Comparison of ENCODE assay signal across 8 cellular contexts in genomic region chr6:138970856-138971425, GRCh38. TPM values are rescaled to one million over a fixed set of nuclear protein-coding genes. Genes with fewer than 3 reads are reported as not detected.
A peak's percentile ranks its signal among the peaks of the same experiment; 100 is the strongest.
DNase-seq lines count a peak whose midpoint lies in the region; ATAC-seq and TF ChIP-seq lines count a peak whose summit lies in the region.

No MANE protein-coding gene starts in this region.

- ATAC-seq in HG03060 (IDR thresholded peaks at IDR 0.05; ENCODE audit: low read depth, unreplicated experiment) (peak; percentile 49), GM21723 (IDR thresholded peaks at IDR 0.05; ENCODE audit: unreplicated experiment) (no peak)

- H3K4me1 Mint-ChIP-seq in brain (peaks cover 77% of the 10 kb centered on the region), mesothelial cell of epicardium (peaks cover 43% of the 10 kb centered on the region)

- POLR2A ChIA-PET in BJ (lab: Charles Lee), result no interaction called here

- no peak overlapping the region for H3K4me3 ChIP-seq in BJ (ENCODE audit: low read depth, low read length)

- no peaks in the 10 kb centered on the region for H3K27me3 Mint-ChIP-seq in brain
- H3K27me3 Mint-ChIP-seq in mesothelial cell of epicardium (ENCODE audit: low read depth), result no peaks in the 10 kb centered on the region

- H3K36me3 ChIP-seq in BJ (ENCODE audit: control insufficient read depth, insufficient read depth, low read length), result no peaks in the 10 kb centered on the region

- TF ChIP-seq CTCF in BJ (IDR thresholded peaks at IDR 0.05; ENCODE audit: insufficient read depth, low read depth, low read length) (no peak), brain (conservative IDR thresholded peaks at IDR 0.05) (no peak), mesothelial cell of epicardium (IDR thresholded peaks at IDR 0.05; ENCODE audit: unreplicated experiment) (no peak)

- DNase-seq in BJ (ENCODE audit: low read depth), result peak; percentile 65
- no peak for DNase-seq in mesothelial cell of epicardium (ENCODE audit: low spot score in 2 of 2, unreplicated experiment in 2 of 2)
- DNase-seq in NCI-H446 (lab: John Stamatoyannopoulos, UW), result no peak
- DNase-seq in middle frontal gyrus (ENCODE audit: extremely low spot score, low spot score), result no peak
- no peak for DNase-seq in HT-29 (ENCODE audit: low spot score)

- peak overlapping the region; percentile 53 to 94 (median 86) for H3K27ac Mint-ChIP-seq in brain
- peak overlapping the region; percentile 49 for H3K27ac Mint-ChIP-seq in mesothelial cell of epicardium

- CTCF ChIA-PET in BJ (lab: Yijun Ruan, JAX), result interaction anchor here (0.9 to 2.5 kb wide), 2 partner anchors 11 to 16 kb away, joined by 3 to 8 read pairs; no protein-coding TSS in a partner anchor

- H3K36me3 Mint-ChIP-seq in brain (peaks cover 3% of the 10 kb centered on the region), mesothelial cell of epicardium (no peaks in the 10 kb centered on the region)

- no peaks in the 10 kb centered on the region for H3K9me3 Mint-ChIP-seq in brain
- H3K9me3 Mint-ChIP-seq in mesothelial cell of epicardium, result no peaks in the 10 kb centered on the region

- H3K4me3 Mint-ChIP-seq in brain (peak overlapping the region; percentile 40 to 75 (median 65)), mesothelial cell of epicardium (no peak overlapping the region)

- H3K27me3 ChIP-seq in BJ (ENCODE audit: control insufficient read depth, insufficient read depth, low read length), result no peaks in the 10 kb centered on the region

RNA-seq across cellular contexts. Expression of gene REPS1, which starts 17.1 kb away (rescaled TPM):
- 27.2 and 29.9 TPM in 2 replicates for polyA plus RNA-seq in BJ (2011; rRNA removed)
- polyA minus RNA-seq in BJ (2011; rRNA and poly(A)+ RNA removed), result 19.2 and 27.2 TPM in 2 replicates
- 60.7 TPM for polyA plus RNA-seq in brain (ENCODE audit: insufficient read depth, low read depth, low replicate concordance)
- total RNA-seq in mesothelial cell of epicardium, result 85.6 to 95.4 TPM (median 89.4 TPM) in 3 replicates
- total RNA-seq in HT-29 (2014; rRNA removed; shearing (Covaris generic)), result 22.1 and 24.7 TPM in 2 replicates

RNA-seq across cellular contexts. Expression of gene ABRACL, which starts 57.6 kb away (rescaled TPM):
- 13.1 and 23.1 TPM in 2 replicates for polyA plus RNA-seq in BJ (2011; rRNA removed)
- 4.5 and 5.9 TPM in 2 replicates for polyA minus RNA-seq in BJ (2011; rRNA and poly(A)+ RNA removed)
- 59.3 TPM for polyA plus RNA-seq in brain (ENCODE audit: insufficient read depth, low read depth, low replicate concordance)
- total RNA-seq in mesothelial cell of epicardium, result 60.6 to 63.0 TPM (median 60.9 TPM) in 3 replicates
- total RNA-seq in HT-29 (2014; rRNA removed; shearing (Covaris generic)), result 25.0 and 25.4 TPM in 2 replicates
